16 cellular contexts compared by ENCODE assay signal in genomic region chr1:21866629-21867009, GRCh38. TPM values are rescaled to one million over a fixed set of nuclear protein-coding genes. Genes with fewer than 3 reads are reported as not detected.
A peak's percentile ranks its signal among the peaks of the same experiment; 100 is the strongest.
DNase-seq lines count a peak whose midpoint lies in the region; ATAC-seq and TF ChIP-seq lines count a peak whose summit lies in the region.
"Had no signal": no experiment of that assay in that cellular context is flagged by ENCODE, and none has a peak within 500 bp of the region (broad histone marks: within the 10 kb centered on the region; RNA-seq: fewer than 3 reads in every experiment).

No MANE protein-coding gene starts in this region.

- H3K27ac ChIP-seq in PC-3 (ENCODE audit: low read length) (no peak overlapping the region), neural progenitor cell (no peak overlapping the region)
- H3K27ac ChIP-seq: heart right ventricle, parathyroid adenoma had no signal

- H3F3A ChIP-seq in PC-3 (ENCODE audit: low read length, unreplicated experiment) (no peaks in the 10 kb centered on the region), neural progenitor cell (ENCODE audit: low read depth) (no peaks in the 10 kb centered on the region)

- TF ChIP-seq CTCF in GM12864 (IDR thresholded peaks at IDR 0.05; ENCODE audit: low read depth, low read length, missing control alignments): peak; percentile 20
- no peak for TF ChIP-seq CTCF in PC-3 (conservative IDR thresholded peaks at IDR 0.05; ENCODE audit: low read depth, low read length)
- no peak for TF ChIP-seq CTCF in neural progenitor cell (IDR thresholded peaks at IDR 0.05)

- H3K4me3 ChIP-seq in GM12864 (ENCODE audit: low read depth, low read length) (no peak overlapping the region), PC-3 (ENCODE audit: low read length) (no peak overlapping the region), neural progenitor cell (no peak overlapping the region)
- H3K4me3 ChIP-seq: esophagus squamous epithelium, heart right ventricle had no signal

- ATAC-seq in GM21786 (IDR thresholded peaks at IDR 0.05; ENCODE audit: unreplicated experiment) (peak; percentile 18), PC-3 (no peak), GM19324 (IDR thresholded peaks at IDR 0.05; ENCODE audit: low FRiP score, unreplicated experiment) (no peak)
- ATAC-seq: heart right ventricle had no signal

- no peak overlapping the region for H3K27ac Mint-ChIP-seq in neural progenitor cell

- H3K27me3 ChIP-seq in PC-3 (ENCODE audit: low read length) (no peaks in the 10 kb centered on the region), neural progenitor cell (no peaks in the 10 kb centered on the region)
- H3K27me3 ChIP-seq: esophagus squamous epithelium, heart right ventricle had no signal

- BruUV-seq in PC-3 (replicated peaks; lab: Mats Ljungman, UMichigan): TSS peak; percentile 4

- H3K9me2 ChIP-seq in PC-3 (replicated peaks; ENCODE audit: low read length): no peaks in the 10 kb centered on the region

- POLR2A ChIA-PET in PC-3 (lab: Charles Lee; ENCODE audit: unreplicated experiment): no interaction called here

- H3K4me3 Mint-ChIP-seq in neural progenitor cell: no peak overlapping the region

- no peaks in the 10 kb centered on the region for H3K9me3 Mint-ChIP-seq in neural progenitor cell

- H3K9me3 ChIP-seq in PC-3 (ENCODE audit: low read length) (no peaks in the 10 kb centered on the region), neural progenitor cell (ENCODE audit: low read depth) (no peaks in the 10 kb centered on the region)
- H3K9me3 ChIP-seq: esophagus squamous epithelium, heart right ventricle had no signal

- H3K9ac ChIP-seq in PC-3 (ENCODE audit: low read length) (no peak overlapping the region), neural progenitor cell (no peak overlapping the region)
- H3K9ac ChIP-seq: parathyroid adenoma had no signal

- CTCF ChIA-PET in PC-3 (lab: Charles Lee): no interaction called here

- peaks cover 9% of the 10 kb centered on the region for H3K36me3 Mint-ChIP-seq in neural progenitor cell

- H4K20me1 ChIP-seq in PC-3 (ENCODE audit: low read length) (peaks cover 3% of the 10 kb centered on the region; the same call in 1 of the 2 replicates), neural progenitor cell (ENCODE audit: low read depth) (peaks cover 6% of the 10 kb centered on the region)

- intact Hi-C loops in PC-3 (cut with micrococcal nuclease): loop anchor here (5.0 kb wide), 1 partner anchor 96 kb away; no protein-coding TSS in a partner anchor

- peaks cover 2% of the 10 kb centered on the region for H3K27me3 Mint-ChIP-seq in neural progenitor cell (ENCODE audit: insufficient read depth, low read depth)

- H3K4me1 ChIP-seq in PC-3 (ENCODE audit: insufficient read depth, low read length): peaks cover 30% of the 10 kb centered on the region
- peaks cover 10% of the 10 kb centered on the region for H3K4me1 ChIP-seq in neural progenitor cell
- H3K4me1 ChIP-seq: parathyroid adenoma had no signal

- DNase-seq in GM12864 (ENCODE audit: low read depth): no peak
- peak; percentile 60 for DNase-seq in PC-3
- DNase-seq in neural progenitor cell (ENCODE audit: low spot score): no peak
- no peak for DNase-seq in NCI-H2107 (lab: John Stamatoyannopoulos, UW)
- DNase-seq in stimulated activated naive CD4-positive, alpha-beta T cell treated with Interleukin-2 at 50 U/mL for 16 hours (lab: John Stamatoyannopoulos, UW): no peak
- no peak for DNase-seq in ureter (ENCODE audit: low spot score)
- DNase-seq: activated gamma-delta T cell; cortex of kidney; esophagus squamous epithelium; heart right ventricle; stimulated activated CD4-positive, alpha-beta T cell treated with anti-CD3 and anti-CD28 coated beads, Interleukin-12 subunit alpha, Interleukin-12 subunit beta, amount 100 ng/mL, for 4 hours had no signal

- peaks cover 18% of the 10 kb centered on the region for H3K4me1 Mint-ChIP-seq in neural progenitor cell

- H3K36me3 ChIP-seq in PC-3 (ENCODE audit: low read depth, low read length): peaks cover 3% of the 10 kb centered on the region
- H3K36me3 ChIP-seq in neural progenitor cell: no peaks in the 10 kb centered on the region

- H2AFZ ChIP-seq in PC-3 (ENCODE audit: low read length): no peak overlapping the region
- H2AFZ ChIP-seq in neural progenitor cell (replicated peaks): no peak overlapping the region
- H2AFZ ChIP-seq: parathyroid adenoma had no signal

- no peak overlapping the region for H3K4me2 ChIP-seq in PC-3 (ENCODE audit: low read length)
- H3K4me2 ChIP-seq in neural progenitor cell: peak overlapping the region; percentile 13

- H3K79me2 ChIP-seq in PC-3 (ENCODE audit: low read length) (no peaks in the 10 kb centered on the region), neural progenitor cell (ENCODE audit: low read depth) (no peaks in the 10 kb centered on the region)
- H3K79me2 ChIP-seq: parathyroid adenoma had no signal

RNA-seq across cellular contexts. Expression of gene LDLRAD2, which starts 54.6 kb away (rescaled TPM):
- total RNA-seq in PC-3 (2014; rRNA removed) (not detected in 2 replicates), neural progenitor cell (ENCODE audit: low replicate concordance) (0.67 and 1.2 TPM in 2 replicates), ureter (1.1 TPM)
- total RNA-seq: activated CD8-positive, alpha-beta memory T cell treated with anti-CD3 and anti-CD28 coated beads for 36 hours; esophagus squamous epithelium; temporal lobe had no signal
